ENCODE assay signal across 8 cellular contexts in genomic region chr13:21458457-21458815, GRCh38. TPM values are rescaled to one million over a fixed set of nuclear protein-coding genes. Genes with fewer than 3 reads are reported as not detected.
DNase-seq lines count a peak whose midpoint lies in the region; ATAC-seq, FAIRE-seq and TF ChIP-seq lines count a peak whose summit lies in the region.

No MANE protein-coding gene starts in this region.

- H3K27ac ChIP-seq in RWPE1: peak overlapping the region; percentile 88
- H3K27ac ChIP-seq in hepatocyte: peak overlapping the region; percentile 94
- peak overlapping the region; percentile 93 to 100 for H3K27ac ChIP-seq in small intestine (ENCODE audit: low read depth in 1 of 2, low read length in 1 of 2)

- H3K9me2 ChIP-seq in hepatocyte (replicated peaks; ENCODE audit: insufficient read depth): no peaks in the 10 kb centered on the region

- ATAC-seq in GM19043 (IDR thresholded peaks at IDR 0.05; ENCODE audit: low read depth, unreplicated experiment) (peak; percentile 39), HG03439 (IDR thresholded peaks at IDR 0.05; ENCODE audit: unreplicated experiment) (peak; percentile 41)

- H3K9me3 Mint-ChIP-seq in activated naive CD8-positive, alpha-beta T cell treated with anti-CD3 and anti-CD28 coated beads for 36 hours: peaks cover 11% of the 10 kb centered on the region

- under 1% methylated on average over 16 of the region's 16 CpGs for WGBS in hepatocyte (ENCODE audit: low lambda C conversion rate, missing lambda C conversion rate)
- WGBS in small intestine, 3 donors: 0 to 1% (median 0%) methylated on average over 16 of the region's 16 CpGs

- peaks cover 16% of the 10 kb centered on the region for H3K36me3 Mint-ChIP-seq in activated naive CD8-positive, alpha-beta T cell treated with anti-CD3 and anti-CD28 coated beads for 36 hours

- no peak for TF ChIP-seq CTCF in BJ (IDR thresholded peaks at IDR 0.05; ENCODE audit: insufficient read depth, low read depth, low read length)
- no peak for TF ChIP-seq CTCF in RWPE1 (conservative IDR thresholded peaks at IDR 0.05; ENCODE audit: low read depth)
- TF ChIP-seq CTCF in hepatocyte (IDR thresholded peaks at IDR 0.05; ENCODE audit: poor library complexity): no peak

- H3K79me2 ChIP-seq in hepatocyte: peaks cover 52% of the 10 kb centered on the region

- FAIRE-seq in small intestine (lab: Jason Lieb, UNC): no peak

- peaks cover 8% of the 10 kb centered on the region for H3K4me1 ChIP-seq in hepatocyte (ENCODE audit: insufficient read depth)
- peaks cover 0 to 3% of the 10 kb centered on the region in 2 donors for H3K4me1 ChIP-seq in small intestine (ENCODE audit: control insufficient read depth in 2 of 2, insufficient read depth in 1 of 2, low read depth in 1 of 2, low read length in 1 of 2)

- peaks cover 18% of the 10 kb centered on the region for H4K20me1 ChIP-seq in hepatocyte (ENCODE audit: insufficient read depth, poor library complexity, severe bottlenecking)

- POLR2A ChIA-PET in BJ (lab: Charles Lee): no interaction called here
- POLR2A ChIA-PET in RWPE1 (lab: Yijun Ruan, JAX; ENCODE audit: low non-redundant PET): no interaction called here

- DNase-seq in BJ (ENCODE audit: low read depth): no peak
- DNase-seq in RWPE1 (ENCODE audit: low spot score): peak; percentile 55
- DNase-seq in activated naive CD8-positive, alpha-beta T cell treated with anti-CD3 and anti-CD28 coated beads for 36 hours: peak; percentile 62
- DNase-seq in hepatocyte (ENCODE audit: low spot score): peak; percentile 69
- DNase-seq in small intestine: peak; percentile 62
- DNase-seq in globus pallidus (ENCODE audit: low spot score): no peak

- peaks cover 31% of the 10 kb centered on the region for H3K4me1 Mint-ChIP-seq in activated naive CD8-positive, alpha-beta T cell treated with anti-CD3 and anti-CD28 coated beads for 36 hours

- H2AFZ ChIP-seq in hepatocyte: peak overlapping the region; percentile 75

- H3K27ac Mint-ChIP-seq in activated naive CD8-positive, alpha-beta T cell treated with anti-CD3 and anti-CD28 coated beads for 36 hours: peak overlapping the region; percentile 92

- H3K27me3 Mint-ChIP-seq in activated naive CD8-positive, alpha-beta T cell treated with anti-CD3 and anti-CD28 coated beads for 36 hours: no peaks in the 10 kb centered on the region

- no peaks in the 10 kb centered on the region for H3K36me3 ChIP-seq in BJ (ENCODE audit: control insufficient read depth, insufficient read depth, low read length)
- H3K36me3 ChIP-seq in hepatocyte (replicated peaks; ENCODE audit: insufficient read depth, low read depth): no peaks in the 10 kb centered on the region
- no peaks in the 10 kb centered on the region for H3K36me3 ChIP-seq in small intestine (ENCODE audit: control insufficient read depth in 2 of 2, insufficient read depth in 2 of 2, low read length in 2 of 2)

- peak overlapping the region; percentile 75 for H3K4me2 ChIP-seq in hepatocyte

- H3K27me3 ChIP-seq in BJ (ENCODE audit: control insufficient read depth, insufficient read depth, low read length): no peaks in the 10 kb centered on the region
- no peaks in the 10 kb centered on the region for H3K27me3 ChIP-seq in hepatocyte
- H3K27me3 ChIP-seq in small intestine (ENCODE audit: control insufficient read depth in 2 of 2, insufficient read depth in 2 of 2, low read length in 2 of 2): no peaks in the 10 kb centered on the region

- CTCF ChIA-PET in BJ (lab: Yijun Ruan, JAX): interaction anchor here (0.6 to 3.4 kb wide), 3 partner anchors 18 to 160 kb away, joined by 3 to 17 read pairs (median 3); no protein-coding TSS in a partner anchor
- CTCF ChIA-PET in RWPE1 (lab: Yijun Ruan, JAX): interaction anchor here (2.0 kb wide), 1 partner anchor 161 kb away, joined by 6 read pairs; no protein-coding TSS in a partner anchor

- H3K9me3 ChIP-seq in hepatocyte (ENCODE audit: low read depth) (no peaks in the 10 kb centered on the region), small intestine (ENCODE audit: control insufficient read depth, low read depth) (no peaks in the 10 kb centered on the region)

- H3K4me3 ChIP-seq in BJ (ENCODE audit: low read depth, low read length): peak overlapping the region; percentile 83
- H3K4me3 ChIP-seq in hepatocyte: peak overlapping the region; percentile 82
- peak overlapping the region; percentile 84 to 99 for H3K4me3 ChIP-seq in small intestine (ENCODE audit: low read depth in 1 of 2, low read length in 2 of 2)

- H3K4me3 Mint-ChIP-seq in activated naive CD8-positive, alpha-beta T cell treated with anti-CD3 and anti-CD28 coated beads for 36 hours: peak overlapping the region; percentile 94

RNA-seq across cellular contexts. Expression of gene ZDHHC20, which starts 0.7 kb away (rescaled TPM):
- polyA plus RNA-seq in BJ (2011; rRNA removed): 20.2 and 51.3 TPM in 2 replicates
- polyA minus RNA-seq in BJ (2011; rRNA and poly(A)+ RNA removed): 15.3 and 19.7 TPM in 2 replicates
- 10 to 100 TPM; 52.0 to 52.8 TPM for total RNA-seq in activated naive CD8-positive, alpha-beta T cell treated with anti-CD3 and anti-CD28 coated beads for 36 hours
- total RNA-seq in hepatocyte: 132 TPM in 2 replicates
- 25.2 and 27.5 TPM in 2 replicates for polyA plus RNA-seq in hepatocyte
- polyA plus RNA-seq in small intestine: 10 to 100 TPM; 17.8 to 27.9 (median 18.3) TPM

Comparison
In these comparisons a context has a peak if more than half of its experiments do, and no peak if none do; other contexts are left out.
1. DNase-seq: peak in RWPE1 (single experiment), activated naive CD8-positive, alpha-beta T cell treated with anti-CD3 and anti-CD28 coated beads for 36 hours (single experiment), hepatocyte (single experiment) and small intestine (single experiment); none in BJ (single experiment) and globus pallidus (single experiment).
2. Peak in every context shown above with its lines, with median percentiles within 50 percentile points of each other: H3K4me3 ChIP-seq and H3K27ac ChIP-seq.